ENCODE assay signal across 1 cellular context in genomic region chr15:22888120-22888859, GRCh38.
TF ChIP-seq lines count a peak whose summit lies in the region.

No MANE protein-coding gene starts in this region.

TF ChIP-seq in K562, 482 proteins besides CTCF, POLR2A, EP300 and RAD21 (continued from another document):
- TF ChIP-seq ZNF639 (CRISPR knock-in tag; conservative IDR thresholded peaks at IDR 0.05 in 1 of 2, IDR thresholded peaks at IDR 0.05 in 1 of 2): no peak
